8 cellular contexts compared by ENCODE assay signal in genomic region chr15:22665711-22666110, GRCh38.
A peak's percentile ranks its signal among the peaks of the same experiment; 100 is the strongest.
DNase-seq lines count a peak whose midpoint lies in the region; ATAC-seq and TF ChIP-seq lines count a peak whose summit lies in the region.
"Not testable (repeated sequence)": the region's sequence is repeated elsewhere in the genome, so short reads cannot be mapped to it uniquely, and the experiment has no call there.

No MANE protein-coding gene starts in this region.

- H3K27me3 ChIP-seq in BLaER1; adipocyte (replicated peaks; ENCODE audit: control insufficient read depth, insufficient read depth, low read length); parathyroid adenoma (ENCODE audit: control insufficient read depth, insufficient read depth, low read length); suprapubic skin: not testable (repeated sequence)
- H3K27me3 ChIP-seq in KMS-11 (ENCODE audit: insufficient read depth, low read depth) = peaks cover 23% of the 10 kb centered on the region

- not testable (repeated sequence) for H3K27me3 Mint-ChIP-seq in effector memory CD8-positive, alpha-beta T cell

- peak overlapping the region; percentile 5 to 93 for H3K27ac Mint-ChIP-seq in effector memory CD8-positive, alpha-beta T cell

- DNase-seq in adipocyte (ENCODE audit: low read depth); suprapubic skin (ENCODE audit: low spot score in 2 of 2): not testable (repeated sequence)
- DNase-seq in effector memory CD8-positive, alpha-beta T cell = peak in 1 of 3 experiments; percentile 10
- peak; percentile 44 for DNase-seq in kidney glomerular epithelial cell (lab: John Stamatoyannopoulos, UW)

- 31% methylated on average over 2 of the region's 2 CpGs for WGBS in suprapubic skin

- not testable (repeated sequence) for ATAC-seq in effector memory CD8-positive, alpha-beta T cell (replicated peaks)

- TF ChIP-seq POLR2A in suprapubic skin (IDR thresholded peaks at IDR 0.05) = not testable (repeated sequence)

- H3K9me3 Mint-ChIP-seq in effector memory CD8-positive, alpha-beta T cell = not testable (repeated sequence)

- not testable (repeated sequence) for H3K36me3 ChIP-seq in BLaER1; KMS-11 (ENCODE audit: insufficient read depth); adipocyte (ENCODE audit: control insufficient read depth, insufficient read depth, low read length, severe bottlenecking); parathyroid adenoma (ENCODE audit: control insufficient read depth, insufficient read depth, low read length); suprapubic skin

- 0 out of 2 replicates have a peak overlapping the region, but pooled peaks have one; percentile 24 for H3K9ac ChIP-seq in BLaER1
- not testable (repeated sequence) for H3K9ac ChIP-seq in KMS-11, parathyroid adenoma
- peak overlapping the region; percentile 90 for H3K9ac ChIP-seq in adipocyte (ENCODE audit: low read length)

- not testable (repeated sequence) for H2AFZ ChIP-seq in KMS-11 (ENCODE audit: low read depth)
- H2AFZ ChIP-seq in parathyroid adenoma = peak overlapping the region; percentile 74

- H3K9me3 ChIP-seq in BLaER1; adipocyte (ENCODE audit: control insufficient read depth, low read length); parathyroid adenoma (ENCODE audit: control insufficient read depth, low read length); suprapubic skin: not testable (repeated sequence)

- H3K4me2 ChIP-seq in BLaER1 = peak overlapping the region; percentile 75
- peak overlapping the region; percentile 2; the same call in 1 of the 2 replicates for H3K4me2 ChIP-seq in KMS-11
- peak overlapping the region; percentile 49 for H3K4me2 ChIP-seq in parathyroid adenoma (ENCODE audit: low read length)

- peak overlapping the region; percentile 74 for H3K4me3 ChIP-seq in BLaER1
- H3K4me3 ChIP-seq in KMS-11 (IDR thresholded peaks at IDR 0.05; ENCODE audit: insufficient read depth, low read depth, low read length) = not testable (repeated sequence)
- H3K4me3 ChIP-seq in WI38 (ENCODE audit: low read depth, low read length) = peak overlapping the region; percentile 57
- H3K4me3 ChIP-seq in adipocyte (ENCODE audit: low read length) = peak overlapping the region; percentile 85
- H3K4me3 ChIP-seq in parathyroid adenoma (ENCODE audit: low read depth, low read length) = peak overlapping the region; percentile 50
- H3K4me3 ChIP-seq in suprapubic skin = peak overlapping the region; percentile 69

- not testable (repeated sequence) for TF ChIP-seq CTCF in KMS-11 (conservative IDR thresholded peaks at IDR 0.05; ENCODE audit: low read depth, low read length); WI38 (IDR thresholded peaks at IDR 0.05; ENCODE audit: low read depth, low read length); parathyroid adenoma (IDR thresholded peaks at IDR 0.05); suprapubic skin (IDR thresholded peaks at IDR 0.05)

- H3K36me3 Mint-ChIP-seq in effector memory CD8-positive, alpha-beta T cell (ENCODE audit: insufficient read depth) = not testable (repeated sequence)

- H3K79me2 ChIP-seq in KMS-11 (ENCODE audit: insufficient read depth, low read depth); parathyroid adenoma: not testable (repeated sequence)

- TF ChIP-seq EP300 in suprapubic skin (IDR thresholded peaks at IDR 0.05) = not testable (repeated sequence)

- H3K4me1 Mint-ChIP-seq in effector memory CD8-positive, alpha-beta T cell (ENCODE audit: low read depth in 2 of 2) = not testable (repeated sequence)

- not testable (repeated sequence) for H3K27ac ChIP-seq in BLaER1, KMS-11, suprapubic skin
- peak overlapping the region; percentile 77 for H3K27ac ChIP-seq in parathyroid adenoma

- not testable (repeated sequence) for H3K4me1 ChIP-seq in BLaER1; KMS-11 (ENCODE audit: low read depth, poor library complexity, severe bottlenecking); adipocyte (ENCODE audit: control insufficient read depth, insufficient read depth, low read length); parathyroid adenoma; suprapubic skin

- peak overlapping the region; percentile 67 to 86 for H3K4me3 Mint-ChIP-seq in effector memory CD8-positive, alpha-beta T cell

- not testable (repeated sequence) for H4K20me1 ChIP-seq in BLaER1; KMS-11 (ENCODE audit: insufficient read depth)

Comparison
In these comparisons a context has a peak if more than half of its experiments do, and no peak if none do; other contexts are left out.
1. H3K4me2 ChIP-seq: peak in every context shown above with its lines; median percentile 75 in BLaER1; 49 in parathyroid adenoma; 2 in KMS-11.